Comparison of ENCODE assay signal across 8 cellular contexts in the genomic region with DNA sequence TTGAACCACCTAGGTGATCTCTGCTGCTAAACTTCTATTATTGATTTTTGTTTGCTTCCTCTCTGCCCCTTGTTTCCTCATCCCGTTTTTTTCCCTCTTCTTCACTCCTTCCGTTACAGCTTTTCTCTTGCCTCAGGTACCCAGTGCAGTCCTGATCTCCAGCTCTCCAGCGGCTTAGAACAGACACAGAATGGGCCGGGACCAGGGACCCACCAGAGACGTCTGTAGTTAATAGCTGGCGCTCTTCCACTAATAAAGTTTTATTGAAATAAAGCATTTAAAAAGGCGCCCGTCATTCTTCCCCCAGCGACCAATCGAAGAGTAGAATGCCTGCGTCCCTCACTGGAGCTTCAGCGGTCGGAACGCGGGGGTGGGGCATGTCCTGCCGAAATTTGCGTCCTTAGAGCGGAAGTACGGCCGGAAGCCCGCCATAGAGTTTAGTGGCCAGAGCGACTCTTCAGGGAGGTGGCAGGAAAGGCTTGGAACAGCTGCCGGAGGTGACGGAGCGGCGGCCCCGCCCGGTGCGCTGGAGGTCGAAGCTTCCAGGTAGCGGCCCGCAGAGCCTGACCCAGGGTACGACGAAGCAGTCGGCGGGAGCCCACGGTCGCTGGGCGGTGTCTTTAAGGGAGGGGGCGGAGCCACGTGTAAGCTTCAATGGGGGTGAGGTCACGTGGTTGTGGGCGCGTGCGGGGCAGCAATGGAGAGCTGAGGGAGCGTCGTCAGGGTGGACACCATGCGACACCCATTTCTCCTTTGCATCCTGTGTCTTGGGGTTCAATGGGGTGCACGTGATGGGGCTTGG. TPM values are rescaled to one million over a fixed set of nuclear protein-coding genes. Genes with fewer than 3 reads are reported as not detected.
DNase-seq lines count a peak whose midpoint lies in the region; ATAC-seq and TF ChIP-seq lines count a peak whose summit lies in the region.

A gene with protein sequence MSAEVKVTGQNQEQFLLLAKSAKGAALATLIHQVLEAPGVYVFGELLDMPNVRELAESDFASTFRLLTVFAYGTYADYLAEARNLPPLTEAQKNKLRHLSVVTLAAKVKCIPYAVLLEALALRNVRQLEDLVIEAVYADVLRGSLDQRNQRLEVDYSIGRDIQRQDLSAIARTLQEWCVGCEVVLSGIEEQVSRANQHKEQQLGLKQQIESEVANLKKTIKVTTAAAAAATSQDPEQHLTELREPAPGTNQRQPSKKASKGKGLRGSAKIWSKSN (plus strand): TSS at position 440 of the 802 bp plus-strand sequence. CDS start 611 bp downstream, outside the sequence.

- H3K36me3 ChIP-seq in CD8-positive, alpha-beta memory T cell (ENCODE audit: insufficient read depth, low read length) = peaks cover 15% of the 10 kb centered on the region
- peaks cover 19% of the 10 kb centered on the region for H3K36me3 ChIP-seq in lower lobe of right lung

- H3K36me3 Mint-ChIP-seq in CD8-positive, alpha-beta memory T cell = peaks cover 4 to 29% (median 5%) of the 10 kb centered on the region in 3 donors

- no peaks in the 10 kb centered on the region for H3K27me3 Mint-ChIP-seq in CD8-positive, alpha-beta memory T cell

- ATAC-seq in GM19468 (IDR thresholded peaks at IDR 0.05; ENCODE audit: extremely low read depth, unreplicated experiment) (peak; percentile 77), lower lobe of right lung (peak; percentile 99)

- H3K4me3 Mint-ChIP-seq in CD8-positive, alpha-beta memory T cell = peak within 1 kb of the TSS; percentile 84 to 91 (median 87)

- POLR2A ChIA-PET in CD8-positive, alpha-beta memory T cell (lab: Charles Lee) = interaction anchor here (0.5 to 2.7 kb wide), 22 partner anchors 9 to 253 kb away, joined by 3 to 92 read pairs (median 4); a partner anchor contains a TSS

- CTCF ChIA-PET in CD8-positive, alpha-beta memory T cell (lab: Charles Lee) = interaction anchor here (0.7 to 2.6 kb wide), 16 partner anchors 9 to 165 kb away, joined by 3 to 26 read pairs (median 4); a partner anchor contains a TSS

- peak; percentile 90 to 96 (median 92) for DNase-seq in CD8-positive, alpha-beta memory T cell
- peak; percentile 97 for DNase-seq in HS-5 (ENCODE audit: low read depth)
- DNase-seq in NK-92 treated with Interleukin-12 subunit alpha and Interleukin-12 subunit beta, amount 100 ng/mL, for 24 hours (lab: John Stamatoyannopoulos, UW) = peak; percentile 89
- DNase-seq in activated CD8-positive, alpha-beta memory T cell treated with anti-CD3 and anti-CD28 coated beads for 24 hours = peak; percentile 97
- DNase-seq in effector CD4-positive, alpha-beta T cell = peak; percentile 89
- DNase-seq in lower lobe of right lung = peak; percentile 99
- DNase-seq in stimulated activated CD4-positive, alpha-beta T cell treated with anti-CD3 and anti-CD28 coated beads, TNF-alpha, amount 100 ng/mL, for 24 hours (ENCODE audit: low read depth in 3 of 3) = peak; percentile 88 to 98 (median 92)

- peaks cover 0 to 3% (median 0%) of the 10 kb centered on the region in 5 donors for H3K9me3 Mint-ChIP-seq in CD8-positive, alpha-beta memory T cell

- no peaks in the 10 kb centered on the region for H3K27me3 ChIP-seq in CD8-positive, alpha-beta memory T cell (ENCODE audit: insufficient read depth, low read length, poor library complexity, severe bottlenecking)
- H3K27me3 ChIP-seq in lower lobe of right lung (ENCODE audit: low read depth) = no peaks in the 10 kb centered on the region

- intact Hi-C loops in lower lobe of right lung (cut with DNase I) = no loop called here

- peak within 1 kb of the TSS; percentile 67 for H3K27ac ChIP-seq in CD8-positive, alpha-beta memory T cell (ENCODE audit: low read depth, low read length)
- peak within 1 kb of the TSS; percentile 91 for H3K27ac ChIP-seq in lower lobe of right lung

- peaks cover 22 to 32% (median 23%) of the 10 kb centered on the region in 3 donors for H3K4me1 Mint-ChIP-seq in CD8-positive, alpha-beta memory T cell

- peaks cover 19% of the 10 kb centered on the region for H3K4me1 ChIP-seq in CD8-positive, alpha-beta memory T cell (ENCODE audit: insufficient read depth, low read length)
- peaks cover 11% of the 10 kb centered on the region for H3K4me1 ChIP-seq in lower lobe of right lung

- peak within 1 kb of the TSS; percentile 90 to 100 (median 97) for H3K27ac Mint-ChIP-seq in CD8-positive, alpha-beta memory T cell

- no peaks in the 10 kb centered on the region for H3K9me3 ChIP-seq in CD8-positive, alpha-beta memory T cell (ENCODE audit: low read length)
- H3K9me3 ChIP-seq in lower lobe of right lung = no peaks in the 10 kb centered on the region

- TF ChIP-seq CTCF in lower lobe of right lung (IDR thresholded peaks at IDR 0.05) = no peak

- peak within 1 kb of the TSS; percentile 77 for H3K4me3 ChIP-seq in CD8-positive, alpha-beta memory T cell (ENCODE audit: low read length)
- H3K4me3 ChIP-seq in lower lobe of right lung = peak within 1 kb of the TSS; percentile 70

RNA-seq across cellular contexts. Expression of the gene that starts here (rescaled TPM):
- 10 to 100 TPM; 48.8 to 49.7 TPM for total RNA-seq in CD8-positive, alpha-beta memory T cell
- polyA plus RNA-seq in CD8-positive, alpha-beta memory T cell = 46.2 TPM
- 55.1 TPM for total RNA-seq in lower lobe of right lung

Comparison
In these comparisons a context has a peak if more than half of its experiments do, and no peak if none do; other contexts are left out.
1. Peak in every context shown above with its lines: DNase-seq, ATAC-seq, H3K4me3 ChIP-seq and H3K27ac ChIP-seq.